8 cellular contexts compared by ENCODE assay signal in genomic region chr19:56140583-56141415, GRCh38. TPM values are rescaled to one million over a fixed set of nuclear protein-coding genes. Genes with fewer than 3 reads are reported as not detected.
DNase-seq lines count a peak whose midpoint lies in the region; ATAC-seq, FAIRE-seq and TF ChIP-seq lines count a peak whose summit lies in the region.

Gene ZNF444, plus strand, starts transcription at chr19:56141287. Its CDS starts 5,625 bp downstream, at chr19:56146912.

- TF ChIP-seq CTCF in H1 (IDR thresholded peaks at IDR 0.05; ENCODE audit: control extremely low read depth in 1 of 3, insufficient read depth in 1 of 3, low read depth in 1 of 3, low read length in 3 of 3): no peak

- WGBS in H1 (ENCODE audit: extremely low coverage in 1 of 2, insufficient coverage in 1 of 2, insufficient read length in 1 of 2, insufficient replicate concordance in 2 of 2, low coverage in 1 of 2, low lambda C conversion rate in 2 of 2, missing lambda C conversion rate in 1 of 2), 2 experiments: 3% methylated on average over 42 of the region's 56 CpGs; no CpG with 5 or more reads in 1 of the 2 experiments

- TF ChIP-seq EP300 in H1 (IDR thresholded peaks at IDR 0.05; ENCODE audit: borderline replicate concordance in 1 of 2, low read depth in 2 of 2, low read length in 2 of 2): no peak

- ATAC-seq in GM21367 (IDR thresholded peaks at IDR 0.05; ENCODE audit: unreplicated experiment): peak; percentile 84
- ATAC-seq in activated CD8-positive, alpha-beta memory T cell treated with anti-CD3 and anti-CD28 coated beads, Interleukin-2, amount 10 ng/mL, durations not matched to agents 7 days and 5 days: peak; percentile 94
- ATAC-seq in memory B cell (ENCODE audit: low read depth): peak; percentile 91

- no peak within 1 kb of the TSS for H2BK20ac ChIP-seq in H1 (ENCODE audit: low read length)

- no peak within 1 kb of the TSS for H3K14ac ChIP-seq in H1 (ENCODE audit: insufficient read length)

- peak within 1 kb of the TSS; percentile 92 for H3K27ac Mint-ChIP-seq in activated CD8-positive, alpha-beta memory T cell treated with anti-CD3 and anti-CD28 coated beads, Interleukin-2, amount 10 ng/mL, durations not matched to agents 7 days and 5 days
- H3K27ac Mint-ChIP-seq in memory B cell: peak within 1 kb of the TSS; percentile 91

- no peaks in the 10 kb centered on the region for H3K27me3 Mint-ChIP-seq in activated CD8-positive, alpha-beta memory T cell treated with anti-CD3 and anti-CD28 coated beads, Interleukin-2, amount 10 ng/mL, durations not matched to agents 7 days and 5 days
- H3K27me3 Mint-ChIP-seq in memory B cell: no peaks in the 10 kb centered on the region

- H4K8ac ChIP-seq in H1 (ENCODE audit: extremely low read depth, insufficient read depth, low read length): no peak within 1 kb of the TSS; the same call in 1 of the 2 replicates

- no peaks in the 10 kb centered on the region for H3K9me3 ChIP-seq in H1 (ENCODE audit: insufficient read depth in 2 of 2, low read depth in 1 of 2, low read length in 1 of 2)

- H2AFZ ChIP-seq in H1 (ENCODE audit: low read length): no peak within 1 kb of the TSS

- CTCF ChIA-PET in activated CD8-positive, alpha-beta memory T cell treated with anti-CD3 and anti-CD28 coated beads, Interleukin-2, amount 10 ng/mL, durations not matched to agents 7 days and 5 days (lab: Charles Lee): interaction anchor here (0.6 to 0.9 kb wide), 4 partner anchors 75 to 484 kb away, joined by 3 read pairs; no protein-coding TSS in a partner anchor
- CTCF ChIA-PET in H1 (lab: Charles Lee; ENCODE audit: partially characterized antibody): interaction anchor here (0.9 to 6.5 kb wide), 4 partner anchors 13 to 35 kb away, joined by 3 to 47 read pairs (median 4); no protein-coding TSS in a partner anchor

- H2BK15ac ChIP-seq in H1 (ENCODE audit: low read length): 0 out of 2 replicates have a peak within 1 kb of the TSS, but pooled peaks have one; percentile 18

- H3K4me1 ChIP-seq in H1 (replicated peaks in 1 of 4; ENCODE audit: control insufficient read depth in 3 of 4, insufficient read depth in 4 of 4, low read length in 3 of 4): peaks cover 7 to 12% (median 9%) of the 10 kb centered on the region in 4 experiments; a peak in 6 of 7 replicates

- peak within 1 kb of the TSS; percentile 77 for H4K5ac ChIP-seq in H1 (ENCODE audit: insufficient read length, low read depth, low read length)

- peaks cover 1% of the 10 kb centered on the region for H3K36me3 Mint-ChIP-seq in activated CD8-positive, alpha-beta memory T cell treated with anti-CD3 and anti-CD28 coated beads, Interleukin-2, amount 10 ng/mL, durations not matched to agents 7 days and 5 days
- H3K36me3 Mint-ChIP-seq in memory B cell: no peaks in the 10 kb centered on the region

- POLR2A ChIA-PET in H1 (lab: Charles Lee; ENCODE audit: partially characterized antibody): interaction anchor here (0.8 to 5.2 kb wide), 6 partner anchors 9 to 33 kb away, joined by 3 to 21 read pairs (median 4); partner anchors contain the start of gene ZNF787

- TF ChIP-seq POLR2A in H1 (IDR thresholded peaks at IDR 0.05; ENCODE audit: control extremely low read depth in 1 of 2, low read depth in 2 of 2, low read length in 2 of 2): no peak

- TF ChIP-seq RAD21 in H1 (IDR thresholded peaks at IDR 0.05 in 1 of 2, conservative IDR thresholded peaks at IDR 0.05 in 1 of 2; ENCODE audit: low read depth in 2 of 2, low read length in 2 of 2): no peak

- peaks cover 0 to 30% of the 10 kb centered on the region in 2 experiments; a peak in 2 of 4 replicates for H3K79me2 ChIP-seq in H1 (ENCODE audit: control insufficient read depth in 1 of 2, insufficient read depth in 2 of 2, low read length in 2 of 2)

- peak within 1 kb of the TSS; percentile 70 to 78 (median 70) for H3K4me3 ChIP-seq in H1 (ENCODE audit: extremely low read depth in 1 of 4, insufficient read depth in 2 of 4, low read depth in 3 of 4, low read length in 4 of 4)

- peak within 1 kb of the TSS; percentile 98 for H2BK12ac ChIP-seq in H1 (ENCODE audit: low read depth, low read length)

- H2BK5ac ChIP-seq in H1 (ENCODE audit: low read depth, low read length): peak within 1 kb of the TSS; percentile 95

- H3K56ac ChIP-seq in H1 (replicated peaks; ENCODE audit: insufficient read length, low read depth, low read length): peak within 1 kb of the TSS; percentile 49

- H3K27ac ChIP-seq in H1 (ENCODE audit: low read depth, low read length): peak within 1 kb of the TSS; percentile 79

- peaks cover 10% of the 10 kb centered on the region for H3K79me1 ChIP-seq in H1 (ENCODE audit: low read depth, low read length)

- H3K36me3 ChIP-seq in H1 (ENCODE audit: control insufficient read depth in 2 of 4, insufficient read depth in 4 of 4, low read length in 3 of 4): no peaks in the 10 kb centered on the region

- peak within 1 kb of the TSS; percentile 100 for H3K18ac ChIP-seq in H1 (ENCODE audit: extremely low read depth, low read length)

- no peak within 1 kb of the TSS for H2AK5ac ChIP-seq in H1 (ENCODE audit: low read depth, low read length)

- H3K9ac ChIP-seq in H1 (replicated peaks in 1 of 4; ENCODE audit: extremely low read depth in 1 of 4, low read depth in 3 of 4, low read length in 3 of 4): peak within 1 kb of the TSS in 3 of 4 experiments; percentile 48 to 79 (median 60); a peak in 6 of 7 replicates

- peak within 1 kb of the TSS; percentile 88 for H4K91ac ChIP-seq in H1 (replicated peaks; ENCODE audit: insufficient read length, low read length)

- H3K4me2 ChIP-seq in H1 (ENCODE audit: insufficient read depth in 1 of 2, low read depth in 2 of 2, low read length in 2 of 2): peak within 1 kb of the TSS; percentile 89 to 93

- peaks cover 10% of the 10 kb centered on the region for H3K23me2 ChIP-seq in H1 (ENCODE audit: low read depth, low read length)

- no peaks in the 10 kb centered on the region for H3K9me3 Mint-ChIP-seq in activated CD8-positive, alpha-beta memory T cell treated with anti-CD3 and anti-CD28 coated beads, Interleukin-2, amount 10 ng/mL, durations not matched to agents 7 days and 5 days (ENCODE audit: low read depth)
- H3K9me3 Mint-ChIP-seq in memory B cell: no peaks in the 10 kb centered on the region

- H4K20me1 ChIP-seq in H1 (replicated peaks in 1 of 2; ENCODE audit: control insufficient read depth in 1 of 2, insufficient read depth in 2 of 2, low read length in 2 of 2): peaks cover 0 to 10% of the 10 kb centered on the region in 2 experiments

- peak within 1 kb of the TSS; percentile 83 for H3K4me3 Mint-ChIP-seq in activated CD8-positive, alpha-beta memory T cell treated with anti-CD3 and anti-CD28 coated beads, Interleukin-2, amount 10 ng/mL, durations not matched to agents 7 days and 5 days
- peak within 1 kb of the TSS; percentile 92 for H3K4me3 Mint-ChIP-seq in memory B cell

- H3K27me3 ChIP-seq in H1 (replicated peaks in 1 of 4; ENCODE audit: control insufficient read depth in 3 of 4, extremely low read depth in 1 of 4, insufficient read depth in 3 of 4, low read length in 3 of 4): no peaks in the 10 kb centered on the region

- FAIRE-seq in HTR-8/SVneo (lab: Jason Lieb, UNC): peak; percentile 97
- peak; percentile 84 for FAIRE-seq in H1 (lab: Jason Lieb, UNC)

- peak; percentile 100 for DNase-seq in COLO829 (ENCODE audit: low spot score)
- DNase-seq in HTR-8/SVneo (ENCODE audit: insufficient read length, low spot score): peak; percentile 98
- peak; percentile 100 for DNase-seq in NOMO-1 treated with dmso at 0.1 percent for 144 hours (lab: John Stamatoyannopoulos, UW; ENCODE audit: unreplicated experiment)
- DNase-seq in activated CD8-positive, alpha-beta memory T cell treated with anti-CD3 and anti-CD28 coated beads, Interleukin-2, amount 10 ng/mL, durations not matched to agents 7 days and 5 days: peak; percentile 100
- peak; percentile 98 to 99 for DNase-seq in H1 (ENCODE audit: low read depth in 1 of 2, low spot score in 2 of 2)
- peak; percentile 92 to 94 for DNase-seq in memory B cell (ENCODE audit: low spot score in 2 of 2)
- DNase-seq in stimulated activated CD8-positive, alpha-beta memory T cell treated with anti-CD3 and anti-CD28 coated beads, Interleukin-12 subunit alpha, Interleukin-12 subunit beta, amount 100 ng/mL, for 24 hours (ENCODE audit: extremely low read depth): peak; percentile 98

- H3K4ac ChIP-seq in H1 (replicated peaks; ENCODE audit: insufficient read length, low read depth, low read length): peak within 1 kb of the TSS; percentile 53

- no peak within 1 kb of the TSS for H3K23ac ChIP-seq in H1 (ENCODE audit: insufficient read length)

- H2BK120ac ChIP-seq in H1 (replicated peaks; ENCODE audit: low read depth, low read length): no peak within 1 kb of the TSS

- H3K4me1 Mint-ChIP-seq in activated CD8-positive, alpha-beta memory T cell treated with anti-CD3 and anti-CD28 coated beads, Interleukin-2, amount 10 ng/mL, durations not matched to agents 7 days and 5 days: peaks cover 39% of the 10 kb centered on the region
- H3K4me1 Mint-ChIP-seq in memory B cell: peaks cover 26% of the 10 kb centered on the region

TF ChIP-seq in H1, 55 proteins besides CTCF, POLR2A, EP300 and RAD21 (continues in another document):
- TF ChIP-seq CREB1 (IDR thresholded peaks at IDR 0.05): peak; percentile 96
- TF ChIP-seq E2F6 (IDR thresholded peaks at IDR 0.05): 0 out of 2 replicates have a peak, but pooled peaks have one; percentile 17
- TF ChIP-seq SIN3A (conservative IDR thresholded peaks at IDR 0.05 in 1 of 2, IDR thresholded peaks at IDR 0.05 in 1 of 2; ENCODE audit: low read depth in 1 of 2, low read length in 2 of 2): peak; percentile 15 to 57; a peak in 2 of 4 replicates
- TF ChIP-seq JUN (IDR thresholded peaks at IDR 0.05; ENCODE audit: low read depth, low read length): no peak
- no peak; the same call in 1 of the 2 replicates for TF ChIP-seq YY1 (IDR thresholded peaks at IDR 0.05; ENCODE audit: low read depth, low read length)
- no peak for TF ChIP-seq KDM1A (IDR thresholded peaks at IDR 0.05; ENCODE audit: borderline replicate concordance, low read length)

RNA-seq across cellular contexts. Expression of gene ZNF444, which starts in this region (rescaled TPM):
- total RNA-seq in activated CD8-positive, alpha-beta memory T cell treated with anti-CD3 and anti-CD28 coated beads, Interleukin-2, amount 10 ng/mL, durations not matched to agents 7 days and 5 days: 10 to 100 TPM; 29.3 to 32.5 TPM
- total RNA-seq in H1 (2021; fragmentation: NEBNext Ultra II Directional; extraction: Animal tissue kit (Norgen Biotek cat#: 25700)): 46.9 and 49.5 TPM in 2 replicates
- polyA plus RNA-seq in H1 (2011; rRNA removed): 54.5 and 87.3 TPM in 2 replicates
- 52.7 TPM for polyA plus RNA-seq in H1 (2011; cell fraction: cytosol; rRNA removed)
- 82.7 TPM for polyA plus RNA-seq in H1 (2011; cell fraction: nucleus; rRNA removed)
- 29.2 to 41.5 TPM (median 39.9 TPM) in 4 replicates for polyA plus RNA-seq in H1 (2012, experiment 1 of 2)
- 29.3 TPM for polyA plus RNA-seq in H1 (2012, experiment 2 of 2)
- polyA plus RNA-seq in H1 (2013, experiment 1 of 2): 29.2 TPM
- 27.9 TPM for polyA plus RNA-seq in H1 (2013, experiment 2 of 2)
- 4.0 and 7.3 TPM in 2 replicates for polyA minus RNA-seq in H1 (2011; rRNA and poly(A)+ RNA removed)
- polyA minus RNA-seq in H1 (2011; cell fraction: cytosol; rRNA and poly(A)+ RNA removed): 20.0 TPM
- polyA minus RNA-seq in H1 (2011; cell fraction: nucleus; rRNA and poly(A)+ RNA removed): 22.2 TPM

Comparison
In these comparisons a context has a peak if more than half of its experiments do, and no peak if none do; other contexts are left out.
1. Peak in every context shown above with its lines: DNase-seq, ATAC-seq, H3K4me3 ChIP-seq and H3K27ac ChIP-seq.